In genomic region chr9:128107260-128107970, GRCh38 we compare ENCODE assay signal across 1 cellular context.
TF ChIP-seq lines count a peak whose summit lies in the region.

No MANE protein-coding gene starts in this region.

TF ChIP-seq in IMR-90, 13 proteins besides CTCF, POLR2A, EP300 and RAD21:
- no peak for TF ChIP-seq SMC3 (IDR thresholded peaks at IDR 0.05; ENCODE audit: low read depth, low read length)
- TF ChIP-seq RFX5 (IDR thresholded peaks at IDR 0.05; ENCODE audit: low read depth, low read length), result no peak
- no peak for TF ChIP-seq MAFK (IDR thresholded peaks at IDR 0.05; ENCODE audit: low read depth, low read length)
- no peak for TF ChIP-seq ELK1 (IDR thresholded peaks at IDR 0.05; ENCODE audit: borderline replicate concordance, low read depth, low read length)
- TF ChIP-seq MXI1 (IDR thresholded peaks at IDR 0.05; ENCODE audit: borderline replicate concordance, low read depth, low read length), result no peak
- TF ChIP-seq USF2 (IDR thresholded peaks at IDR 0.05; ENCODE audit: low read depth, low read length), result no peak
- TF ChIP-seq RCOR1 (IDR thresholded peaks at IDR 0.05; ENCODE audit: insufficient replicate concordance, low read length), result no peak
- TF ChIP-seq FOS (IDR thresholded peaks at IDR 0.05; ENCODE audit: low read depth, low read length), result no peak
- TF ChIP-seq CEBPB (IDR thresholded peaks at IDR 0.05; ENCODE audit: low read depth, low read length), result no peak
- TF ChIP-seq NFE2L2 (IDR thresholded peaks at IDR 0.05; ENCODE audit: low read depth, low read length), result no peak
TF ChIP-seq in IMR-90: peak in this region for 0.
